ENCODE assay signal across 9 cellular contexts in genomic region chr1:182602945-182603645, GRCh38. TPM values are rescaled to one million over a fixed set of nuclear protein-coding genes. Genes with fewer than 3 reads are reported as not detected.
DNase-seq lines count a peak whose midpoint lies in the region; ATAC-seq and TF ChIP-seq lines count a peak whose summit lies in the region.
"Had no signal": no experiment of that assay in that cellular context is flagged by ENCODE, and none has a peak within 500 bp of the region (broad histone marks: within the 10 kb centered on the region; RNA-seq: fewer than 3 reads in every experiment).

No MANE protein-coding gene starts in this region.

- peak overlapping the region; percentile 47 for H3K27ac Mint-ChIP-seq in activated naive CD8-positive, alpha-beta T cell treated with anti-CD3 and anti-CD28 coated beads, Interleukin-2, amount 10 ng/mL, durations not matched to agents 7 days and 5 days
- H3K27ac Mint-ChIP-seq in mesothelial cell of epicardium, result no peak overlapping the region

- peaks cover 41% of the 10 kb centered on the region for H4K20me1 ChIP-seq in BLaER1

- peak; percentile 45 for ATAC-seq in activated naive CD8-positive, alpha-beta T cell treated with anti-CD3 and anti-CD28 coated beads, Interleukin-2, amount 10 ng/mL, durations not matched to agents 7 days and 5 days (ENCODE audit: low read depth)
- no peak for ATAC-seq in HG03045 (IDR thresholded peaks at IDR 0.05; ENCODE audit: unreplicated experiment)

- H3K4me1 Mint-ChIP-seq in activated naive CD8-positive, alpha-beta T cell treated with anti-CD3 and anti-CD28 coated beads, Interleukin-2, amount 10 ng/mL, durations not matched to agents 7 days and 5 days, result peaks cover 26% of the 10 kb centered on the region
- peaks cover 13% of the 10 kb centered on the region for H3K4me1 Mint-ChIP-seq in mesothelial cell of epicardium

- peak overlapping the region; percentile 70 for H3K4me3 Mint-ChIP-seq in activated naive CD8-positive, alpha-beta T cell treated with anti-CD3 and anti-CD28 coated beads, Interleukin-2, amount 10 ng/mL, durations not matched to agents 7 days and 5 days
- peak overlapping the region; percentile 56 for H3K4me3 Mint-ChIP-seq in mesothelial cell of epicardium

- peak overlapping the region; percentile 80 for H3K9ac ChIP-seq in BLaER1

- CTCF ChIA-PET in HEK293 (lab: Yijun Ruan, JAX), result interaction anchor here (0.7 to 15.6 kb wide), 7 partner anchors 8 to 522 kb away, joined by 3 to 668 read pairs (median 3); partner anchors contain the start of gene NPL

- H3K27me3 Mint-ChIP-seq in activated naive CD8-positive, alpha-beta T cell treated with anti-CD3 and anti-CD28 coated beads, Interleukin-2, amount 10 ng/mL, durations not matched to agents 7 days and 5 days, result peaks cover 8% of the 10 kb centered on the region
- H3K27me3 Mint-ChIP-seq in mesothelial cell of epicardium (ENCODE audit: low read depth), result peaks cover 14% of the 10 kb centered on the region

- H3K27ac ChIP-seq in BLaER1 (peak overlapping the region; percentile 74), HEK293 (ENCODE audit: extremely low read depth, low read depth, low read length) (peak overlapping the region; percentile 70; the same call in 1 of the 2 replicates)

- TF ChIP-seq CTCF in HEK293 (tag by site-specific recombination; IDR thresholded peaks at IDR 0.05), result no peak
- no peak for TF ChIP-seq CTCF in mesothelial cell of epicardium (IDR thresholded peaks at IDR 0.05; ENCODE audit: unreplicated experiment)

- H3K27me3 ChIP-seq in BLaER1, result no peaks in the 10 kb centered on the region

- no peaks in the 10 kb centered on the region for H3K9me3 ChIP-seq in BLaER1
- H3K9me3 ChIP-seq in HEK293 (ENCODE audit: control insufficient read depth, insufficient read depth, low read depth, low read length), result no peaks in the 10 kb centered on the region

- H3K9me3 Mint-ChIP-seq in activated naive CD8-positive, alpha-beta T cell treated with anti-CD3 and anti-CD28 coated beads, Interleukin-2, amount 10 ng/mL, durations not matched to agents 7 days and 5 days, result no peaks in the 10 kb centered on the region
- no peaks in the 10 kb centered on the region for H3K9me3 Mint-ChIP-seq in mesothelial cell of epicardium

- H3K36me3 ChIP-seq in BLaER1 (peaks cover 37% of the 10 kb centered on the region), HEK293 (ENCODE audit: control insufficient read depth in 2 of 2, insufficient read depth in 1 of 2, low read length in 2 of 2) (peaks cover 17 to 46% of the 10 kb centered on the region in 2 experiments; a peak in 2 of 3 replicates)

- peak overlapping the region; percentile 94 for H3K4me2 ChIP-seq in BLaER1

- H3K36me3 Mint-ChIP-seq in activated naive CD8-positive, alpha-beta T cell treated with anti-CD3 and anti-CD28 coated beads, Interleukin-2, amount 10 ng/mL, durations not matched to agents 7 days and 5 days, result peaks cover 2% of the 10 kb centered on the region
- H3K36me3 Mint-ChIP-seq in mesothelial cell of epicardium, result no peaks in the 10 kb centered on the region

- H3K4me3 ChIP-seq in BLaER1 (peak overlapping the region; percentile 76), HEK293 (ENCODE audit: low read depth, low read length) (no peak overlapping the region)

- POLR2A ChIA-PET in HEK293 (lab: Yijun Ruan, JAX), result interaction anchor here (0.8 to 1.1 kb wide), 2 partner anchors 14 to 182 kb away, joined by 4 to 5 read pairs; no protein-coding TSS in a partner anchor
- POLR2A ChIA-PET in activated naive CD8-positive, alpha-beta T cell treated with anti-CD3 and anti-CD28 coated beads, Interleukin-2, amount 10 ng/mL, durations not matched to agents 7 days and 5 days (lab: Charles Lee), result interaction anchor here (1.1 to 4.9 kb wide), 4 partner anchors 9 to 184 kb away, joined by 4 to 32 read pairs (median 6); no protein-coding TSS in a partner anchor

- H3K4me1 ChIP-seq in BLaER1 (peaks cover 80% of the 10 kb centered on the region), HEK293 (ENCODE audit: control insufficient read depth, insufficient read depth, low read length) (peaks cover 4% of the 10 kb centered on the region; the same call in 1 of the 2 replicates)

- no peak for DNase-seq in activated naive CD8-positive, alpha-beta T cell treated with anti-CD3 and anti-CD28 coated beads, Interleukin-2, amount 10 ng/mL, durations not matched to agents 7 days and 5 days
- DNase-seq in mesothelial cell of epicardium (ENCODE audit: low spot score in 2 of 2, unreplicated experiment in 2 of 2) (no peak), D341Med (ENCODE audit: low spot score) (no peak), glomerular visceral epithelial cell (ENCODE audit: extremely low spot score) (no peak)
- no peak for DNase-seq in activated CD8-positive, alpha-beta memory T cell treated with anti-CD3 and anti-CD28 coated beads, Interleukin-2, amount 50 U/mL, for 4 hours
- DNase-seq: IMR-90 had no signal

TF ChIP-seq in HEK293, 187 proteins besides CTCF, POLR2A, EP300 and RAD21 (continues in another document):
- TF ChIP-seq ZNF473 (tag by site-specific recombination; IDR thresholded peaks at IDR 0.05), result no peak
- TF ChIP-seq ZNF704 (tag by site-specific recombination; IDR thresholded peaks at IDR 0.05), result no peak
- no peak for TF ChIP-seq ZNF324 (tag by site-specific recombination; IDR thresholded peaks at IDR 0.05)
- TF ChIP-seq ZNF561 (tag by site-specific recombination; IDR thresholded peaks at IDR 0.05; ENCODE audit: borderline replicate concordance), result 0 out of 2 replicates have a peak, but pooled peaks have one; percentile 46
- no peak for TF ChIP-seq ZFP41 (tag by site-specific recombination; IDR thresholded peaks at IDR 0.05; ENCODE audit: borderline replicate concordance)
- TF ChIP-seq ZNF341 (tag by site-specific recombination; IDR thresholded peaks at IDR 0.05; ENCODE audit: low read depth), result no peak
- peak; percentile 67; the same call in 1 of the 2 replicates for TF ChIP-seq WT1 (tag by site-specific recombination; IDR thresholded peaks at IDR 0.05)
- TF ChIP-seq GLIS1 (tag by site-specific recombination; IDR thresholded peaks at IDR 0.05), result peak; percentile 9; the same call in 1 of the 2 replicates
- TF ChIP-seq SCRT2 (tag by site-specific recombination; IDR thresholded peaks at IDR 0.05), result peak; percentile 85
- peak; percentile 59; the same call in 1 of the 2 replicates for TF ChIP-seq REST (tag by site-specific recombination; IDR thresholded peaks at IDR 0.05)
- no peak for TF ChIP-seq ZNF549 (tag by site-specific recombination; IDR thresholded peaks at IDR 0.05)
- 0 out of 2 replicates have a peak, but pooled peaks have one; percentile 16 for TF ChIP-seq IKZF3 (tag by site-specific recombination; IDR thresholded peaks at IDR 0.05)
- TF ChIP-seq ZFHX2 (tag by site-specific recombination; conservative IDR thresholded peaks at IDR 0.05), result peak; percentile 10; the same call in 1 of the 2 replicates
- no peak for TF ChIP-seq ZNF175 (tag by site-specific recombination; IDR thresholded peaks at IDR 0.05)

RNA-seq across cellular contexts. Expression of gene RGS16, which starts 1.1 kb away (rescaled TPM):
- total RNA-seq in activated naive CD8-positive, alpha-beta T cell treated with anti-CD3 and anti-CD28 coated beads, Interleukin-2, amount 10 ng/mL, durations not matched to agents 7 days and 5 days, result 1 to 10 TPM; 1.4 TPM
- total RNA-seq in mesothelial cell of epicardium, result 0.55 to 0.99 TPM (median 0.74 TPM) in 3 replicates

RNA-seq across cellular contexts. Expression of gene RNASEL, which starts 14.0 kb away (rescaled TPM):
- total RNA-seq in activated naive CD8-positive, alpha-beta T cell treated with anti-CD3 and anti-CD28 coated beads, Interleukin-2, amount 10 ng/mL, durations not matched to agents 7 days and 5 days, result 10 to 100 TPM; 11.4 to 13.2 TPM
- 4.5 to 5.6 TPM (median 4.6 TPM) in 3 replicates for total RNA-seq in mesothelial cell of epicardium
